ENCODE assay signal across 10 cellular contexts in genomic region chr22:31585161-31585859, GRCh38.
DNase-seq lines count a peak whose midpoint lies in the region; ATAC-seq and TF ChIP-seq lines count a peak whose summit lies in the region.
"Had no signal": no experiment of that assay in that cellular context is flagged by ENCODE, and none has a peak within 500 bp of the region (broad histone marks: within the 10 kb centered on the region; RNA-seq: fewer than 3 reads in every experiment).

No MANE protein-coding gene starts in this region.

- peak; percentile 52 to 80 for ATAC-seq in left cardiac atrium
- no peak for ATAC-seq in left ventricle myocardium superior
- ATAC-seq in activated CD8-positive, alpha-beta T cell treated with anti-CD3 and anti-CD28 coated beads for 36 hours: peak; percentile 42
- no peak for ATAC-seq in stimulated activated memory B cell treated with anti-CD40 and anti-IgM and Interleukin-4, amounts not matched to agents 10 μg/mL and 1 μg/mL and 100 μg/mL, for 72 hours

- H3K9me3 Mint-ChIP-seq in activated CD8-positive, alpha-beta T cell treated with anti-CD3 and anti-CD28 coated beads for 36 hours: no peaks in the 10 kb centered on the region
- no peaks in the 10 kb centered on the region for H3K9me3 Mint-ChIP-seq in stimulated activated memory B cell treated with anti-CD40 and anti-IgM and Interleukin-4, amounts not matched to agents 10 μg/mL and 1 μg/mL and 100 μg/mL, for 72 hours

- H3K36me3 Mint-ChIP-seq in activated CD8-positive, alpha-beta T cell treated with anti-CD3 and anti-CD28 coated beads for 36 hours (ENCODE audit: low read depth): peaks cover 68% of the 10 kb centered on the region
- H3K36me3 Mint-ChIP-seq in stimulated activated memory B cell treated with anti-CD40 and anti-IgM and Interleukin-4, amounts not matched to agents 10 μg/mL and 1 μg/mL and 100 μg/mL, for 72 hours: peaks cover 65% of the 10 kb centered on the region

- POLR2A ChIA-PET in activated CD8-positive, alpha-beta T cell treated with anti-CD3 and anti-CD28 coated beads for 36 hours (lab: Charles Lee): interaction anchor here (1.2 to 1.6 kb wide), 2 partner anchors 10 to 12 kb away, joined by 3 to 4 read pairs; no protein-coding TSS in a partner anchor

- H3K4me3 Mint-ChIP-seq in activated CD8-positive, alpha-beta T cell treated with anti-CD3 and anti-CD28 coated beads for 36 hours: no peak overlapping the region
- H3K4me3 Mint-ChIP-seq in stimulated activated memory B cell treated with anti-CD40 and anti-IgM and Interleukin-4, amounts not matched to agents 10 μg/mL and 1 μg/mL and 100 μg/mL, for 72 hours: no peak overlapping the region

- H3K9me3 ChIP-seq in testis (no peaks in the 10 kb centered on the region), esophagus muscularis mucosa (no peaks in the 10 kb centered on the region)

- no peaks in the 10 kb centered on the region for H3K27me3 Mint-ChIP-seq in activated CD8-positive, alpha-beta T cell treated with anti-CD3 and anti-CD28 coated beads for 36 hours
- no peaks in the 10 kb centered on the region for H3K27me3 Mint-ChIP-seq in stimulated activated memory B cell treated with anti-CD40 and anti-IgM and Interleukin-4, amounts not matched to agents 10 μg/mL and 1 μg/mL and 100 μg/mL, for 72 hours

- DNase-seq in left cardiac atrium (no peak), left ventricle myocardium superior (no peak), foreskin fibroblast (peak; percentile 69 to 75), testis (no peak), dorsolateral prefrontal cortex (no peak), esophagus muscularis mucosa (ENCODE audit: extremely low spot score) (no peak)
- DNase-seq in activated CD8-positive, alpha-beta T cell treated with anti-CD3 and anti-CD28 coated beads for 36 hours: peak; percentile 41
- DNase-seq: DMS 273 treated with DMSO at 0.1 percent for 48 hours had no signal

- H3K4me1 ChIP-seq in testis (peaks cover 18% of the 10 kb centered on the region), esophagus muscularis mucosa (no peaks in the 10 kb centered on the region)

- H3K36me3 ChIP-seq in testis (ENCODE audit: low read depth, missing control alignments) (no peaks in the 10 kb centered on the region), esophagus muscularis mucosa (peaks cover 18 to 66% (median 30%) of the 10 kb centered on the region in 4 donors)

- H3K27me3 ChIP-seq in testis (no peaks in the 10 kb centered on the region), dorsolateral prefrontal cortex (no peaks in the 10 kb centered on the region), esophagus muscularis mucosa (no peaks in the 10 kb centered on the region)

- TF ChIP-seq POLR2A in testis (IDR thresholded peaks at IDR 0.05) (no peak), esophagus muscularis mucosa (IDR thresholded peaks at IDR 0.05; ENCODE audit: low read depth) (no peak)

- intact Hi-C loops in left cardiac atrium (cut with DNase I): no loop called here
- intact Hi-C loops in left ventricle myocardium superior (cut with micrococcal nuclease): no loop called here
- intact Hi-C loops in activated CD8-positive, alpha-beta T cell treated with anti-CD3 and anti-CD28 coated beads for 36 hours (cut with micrococcal nuclease): no loop called here
- intact Hi-C loops in testis (cut with DNase I; ENCODE audit: low total_unique reads): no loop called here
- intact Hi-C loops in dorsolateral prefrontal cortex (cut with DNase I): no loop called here
- intact Hi-C loops in esophagus muscularis mucosa (cut with DNase I): no loop called here

- peaks cover 43% of the 10 kb centered on the region for H3K4me1 Mint-ChIP-seq in activated CD8-positive, alpha-beta T cell treated with anti-CD3 and anti-CD28 coated beads for 36 hours (ENCODE audit: low read depth)
- peaks cover 15% of the 10 kb centered on the region for H3K4me1 Mint-ChIP-seq in stimulated activated memory B cell treated with anti-CD40 and anti-IgM and Interleukin-4, amounts not matched to agents 10 μg/mL and 1 μg/mL and 100 μg/mL, for 72 hours

- CTCF ChIA-PET in activated CD8-positive, alpha-beta T cell treated with anti-CD3 and anti-CD28 coated beads for 36 hours (lab: Charles Lee): interaction anchor here (0.7 to 1.4 kb wide), 3 partner anchors 24 to 270 kb away, joined by 3 to 4 read pairs (median 3); no protein-coding TSS in a partner anchor

- WGBS in testis, 2 donors: 42 to 57% methylated on average over 3 of the region's 3 CpGs
- WGBS in esophagus muscularis mucosa: 56% methylated on average over 3 of the region's 3 CpGs

- H3K27ac ChIP-seq in testis (peak overlapping the region; percentile 18 to 47), dorsolateral prefrontal cortex (peak overlapping the region in 2 of 59 donors; percentile 4 to 22), esophagus muscularis mucosa (replicated peaks in 1 of 4) (no peak overlapping the region)
- H3K27ac ChIP-seq: epithelial cell of prostate had no signal

- no peak overlapping the region for H3K4me3 ChIP-seq in foreskin fibroblast (ENCODE audit: low read depth in 1 of 2, low read length in 2 of 2)
- no peak overlapping the region for H3K4me3 ChIP-seq in testis
- no peak overlapping the region for H3K4me3 ChIP-seq in dorsolateral prefrontal cortex
- no peak overlapping the region for H3K4me3 ChIP-seq in esophagus muscularis mucosa

- no peak for TF ChIP-seq EP300 in esophagus muscularis mucosa (IDR thresholded peaks at IDR 0.05)

- no peak for TF ChIP-seq CTCF in activated CD8-positive, alpha-beta T cell treated with anti-CD3 and anti-CD28 coated beads for 36 hours (IDR thresholded peaks at IDR 0.05)
- TF ChIP-seq CTCF in foreskin fibroblast (IDR thresholded peaks at IDR 0.05; ENCODE audit: low read depth, low read length): no peak
- no peak for TF ChIP-seq CTCF in testis (IDR thresholded peaks at IDR 0.05)
- no peak for TF ChIP-seq CTCF in dorsolateral prefrontal cortex (IDR thresholded peaks at IDR 0.05 in 54 of 56, conservative IDR thresholded peaks at IDR 0.05 in 2 of 56; ENCODE audit: low read depth in 1 of 56, partially characterized antibody in 56 of 56)
- no peak for TF ChIP-seq CTCF in esophagus muscularis mucosa (IDR thresholded peaks at IDR 0.05)

- H3K27ac Mint-ChIP-seq in activated CD8-positive, alpha-beta T cell treated with anti-CD3 and anti-CD28 coated beads for 36 hours: peak overlapping the region; percentile 67
- H3K27ac Mint-ChIP-seq in stimulated activated memory B cell treated with anti-CD40 and anti-IgM and Interleukin-4, amounts not matched to agents 10 μg/mL and 1 μg/mL and 100 μg/mL, for 72 hours: no peak overlapping the region

Comparison
In these comparisons a context has a peak if more than half of its experiments do, and no peak if none do; other contexts are left out.
1. ATAC-seq: peak in left cardiac atrium (2 of 2) and activated CD8-positive, alpha-beta T cell treated with anti-CD3 and anti-CD28 coated beads for 36 hours (single experiment); none in left ventricle myocardium superior (single experiment) and stimulated activated memory B cell treated with anti-CD40 and anti-IgM and Interleukin-4, amounts not matched to agents 10 μg/mL and 1 μg/mL and 100 μg/mL, for 72 hours (single experiment).
2. DNase-seq: peak in activated CD8-positive, alpha-beta T cell treated with anti-CD3 and anti-CD28 coated beads for 36 hours (single experiment) and foreskin fibroblast (2 of 2); none in left cardiac atrium (single experiment), left ventricle myocardium superior (single experiment), testis (single experiment), dorsolateral prefrontal cortex (0 of 10) and esophagus muscularis mucosa (single experiment).
3. H3K27ac ChIP-seq: peak in testis (2 of 2); none in esophagus muscularis mucosa (0 of 4).